Comparison of ENCODE assay signal across 8 cellular contexts in genomic region chr16:30430428-30430970, GRCh38.
DNase-seq lines count a peak whose midpoint lies in the region; ATAC-seq and TF ChIP-seq lines count a peak whose summit lies in the region.

No MANE protein-coding gene starts in this region.

- ATAC-seq in HG02759 (IDR thresholded peaks at IDR 0.05; ENCODE audit: unreplicated experiment) (peak; percentile 15), GM19452 (IDR thresholded peaks at IDR 0.05; ENCODE audit: unreplicated experiment) (no peak)

- H3K27ac ChIP-seq in VCaP (peak overlapping the region; percentile 49), iPS-18a (ENCODE audit: low read length) (no peak overlapping the region), stomach smooth muscle (ENCODE audit: low read length) (peak overlapping the region; percentile 74)

- DNase-seq in D341Med (ENCODE audit: low spot score), result peak; percentile 64
- DNase-seq in activated gamma-delta T cell treated with Interleukin-2 at 50 U/mL for 16 hours, result no peak
- no peak for DNase-seq in putamen (ENCODE audit: low spot score)

- H3K9ac ChIP-seq in iPS-18a (ENCODE audit: low read length) (no peak overlapping the region), stomach smooth muscle (ENCODE audit: low read length in 2 of 2) (peak overlapping the region; percentile 77 to 84)

- H3K9me3 ChIP-seq in iPS-18a (ENCODE audit: control insufficient read depth, low read depth, low read length), result no peaks in the 10 kb centered on the region
- H3K9me3 ChIP-seq in stomach smooth muscle (ENCODE audit: control insufficient read depth in 2 of 2, low read length in 2 of 2), result no peaks in the 10 kb centered on the region

- H3K36me3 ChIP-seq in iPS-18a (ENCODE audit: control insufficient read depth, low read depth, low read length) (peaks cover 4% of the 10 kb centered on the region), stomach smooth muscle (ENCODE audit: control insufficient read depth in 2 of 2, insufficient read depth in 2 of 2, low read length in 2 of 2) (peaks cover 0 to 4% of the 10 kb centered on the region in 2 donors)

- H3K4me1 ChIP-seq in iPS-18a (ENCODE audit: control insufficient read depth, low read depth, low read length) (peaks cover 9% of the 10 kb centered on the region), stomach smooth muscle (ENCODE audit: control insufficient read depth, insufficient read depth, low read length) (peaks cover 16% of the 10 kb centered on the region)

- TF ChIP-seq CTCF in VCaP (conservative IDR thresholded peaks at IDR 0.05), result peak; percentile 45

- H3K4me3 ChIP-seq in iPS-18a (ENCODE audit: low read length), result peak overlapping the region; percentile 82
- peak overlapping the region; percentile 81 to 86 for H3K4me3 ChIP-seq in stomach smooth muscle (ENCODE audit: low read length in 2 of 2)

- H3K27me3 ChIP-seq in iPS-18a (ENCODE audit: control insufficient read depth, insufficient read depth, low read length) (no peaks in the 10 kb centered on the region), stomach smooth muscle (ENCODE audit: control insufficient read depth in 1 of 2, insufficient read depth in 2 of 2, low read length in 2 of 2) (no peaks in the 10 kb centered on the region)
